In genomic region chr3:177483182-177483967, GRCh38 we compare ENCODE assay signal across 13 cellular contexts.
A peak's percentile ranks its signal among the peaks of the same experiment; 100 is the strongest.
DNase-seq lines count a peak whose midpoint lies in the region; ATAC-seq and TF ChIP-seq lines count a peak whose summit lies in the region.
"Had no signal": no experiment of that assay in that cellular context is flagged by ENCODE, and none has a peak within 500 bp of the region (broad histone marks: within the 10 kb centered on the region; RNA-seq: fewer than 3 reads in every experiment).

No MANE protein-coding gene starts in this region.

- H3K4me1 ChIP-seq in cardiac muscle cell (ENCODE audit: low read depth), result no peaks in the 10 kb centered on the region
- H3K4me1 ChIP-seq in heart right ventricle, result peaks cover 0 to 29% (median 9%) of the 10 kb centered on the region in 9 donors

- ATAC-seq in heart right ventricle, result no peak
- ATAC-seq in GM19455 (IDR thresholded peaks at IDR 0.05; ENCODE audit: unreplicated experiment), result no peak
- ATAC-seq in HG03460 (IDR thresholded peaks at IDR 0.05; ENCODE audit: unreplicated experiment), result no peak
- ATAC-seq in GM18867 (IDR thresholded peaks at IDR 0.05; ENCODE audit: unreplicated experiment), result no peak

- TF ChIP-seq CTCF in cardiac muscle cell (IDR thresholded peaks at IDR 0.05; ENCODE audit: low read depth, low read length) (peak; percentile 18), heart right ventricle (IDR thresholded peaks at IDR 0.05) (peak in 1 of 9 donors; percentile 9), glutamatergic neuron (IDR thresholded peaks at IDR 0.05; ENCODE audit: partially characterized antibody, unreplicated experiment) (peak; percentile 28)

- no peak overlapping the region for H3K4me3 ChIP-seq in cardiac muscle cell
- H3K4me3 ChIP-seq in heart right ventricle, result no peak overlapping the region
- H3K4me3 ChIP-seq: ovary, SJSA1 had no signal

- intact Hi-C loops in heart right ventricle (cut with DNase I), result no loop called here

- no peaks in the 10 kb centered on the region for H3K4me1 Mint-ChIP-seq in glutamatergic neuron (ENCODE audit: low read depth, unreplicated experiment)

- H3K9me3 Mint-ChIP-seq in glutamatergic neuron (ENCODE audit: unreplicated experiment), result no peaks in the 10 kb centered on the region

- H3K27ac Mint-ChIP-seq in glutamatergic neuron (ENCODE audit: unreplicated experiment), result no peak overlapping the region
- H3K27ac Mint-ChIP-seq: B cell; stimulated activated naive B cell treated with anti-CD40 and anti-IgM and Interleukin-4, amounts not matched to agents 10 μg/mL and 1 μg/mL and 100 μg/mL, for 72 hours had no signal

- WGBS in heart right ventricle, 2 donors, result 64 to 66% methylated on average over 4 of the region's 4 CpGs

- H3K27me3 ChIP-seq in cardiac muscle cell (no peaks in the 10 kb centered on the region), heart right ventricle (no peaks in the 10 kb centered on the region)
- H3K27me3 ChIP-seq: ovary, SJSA1 had no signal

- no peak for DNase-seq in cardiac muscle cell (ENCODE audit: low read depth in 1 of 2, low spot score in 1 of 2)
- DNase-seq in heart right ventricle, result no peak
- DNase-seq in SK-MEL-5 (ENCODE audit: low read depth, low spot score), result peak; percentile 89
- no peak for DNase-seq in glutamatergic neuron
- DNase-seq in stimulated activated CD4-positive, alpha-beta T cell treated with anti-CD3 and anti-CD28 coated beads, Interleukin-2, amount 100 ng/mL, for 48 hours, result no peak
- DNase-seq: activated effector memory CD4-positive, alpha-beta T cell treated with anti-CD3 and anti-CD28 coated beads, Interleukin-2, amount 50 U/mL, for 16 hours; ovary; stimulated activated naive B cell treated with anti-CD40 and anti-IgM and Interleukin-4, amounts not matched to agents 10 μg/mL and 1 μg/mL and 100 μg/mL, for 72 hours had no signal

- in situ Hi-C loops in SK-MEL-5 (cut with HindIII; ENCODE audit: low pct_unique_long_range_greater_than_20kb, low sequenced_read_pairs), result no loop called here

- H3K9me3 ChIP-seq in cardiac muscle cell (ENCODE audit: low read depth) (no peaks in the 10 kb centered on the region), heart right ventricle (peaks cover 0 to 15% (median 0%) of the 10 kb centered on the region in 11 donors)
- H3K9me3 ChIP-seq: ovary, SJSA1 had no signal

- H3K36me3 ChIP-seq in cardiac muscle cell (no peaks in the 10 kb centered on the region), heart right ventricle (no peaks in the 10 kb centered on the region)
- H3K36me3 ChIP-seq: ovary, SJSA1 had no signal

- peaks cover 13% of the 10 kb centered on the region for H3K36me3 Mint-ChIP-seq in glutamatergic neuron (ENCODE audit: unreplicated experiment)
- H3K36me3 Mint-ChIP-seq: stimulated activated naive B cell treated with anti-CD40 and anti-IgM and Interleukin-4, amounts not matched to agents 10 μg/mL and 1 μg/mL and 100 μg/mL, for 72 hours had no signal

- H3K4me3 Mint-ChIP-seq in glutamatergic neuron (ENCODE audit: unreplicated experiment), result no peak overlapping the region
- H3K4me3 Mint-ChIP-seq: B cell; stimulated activated naive B cell treated with anti-CD40 and anti-IgM and Interleukin-4, amounts not matched to agents 10 μg/mL and 1 μg/mL and 100 μg/mL, for 72 hours had no signal

- H3K27ac ChIP-seq in cardiac muscle cell (no peak overlapping the region), heart right ventricle (peak overlapping the region in 2 of 10 donors; percentile 30 to 34)
- H3K27ac ChIP-seq: ovary, SJSA1 had no signal

- peaks cover 3% of the 10 kb centered on the region for H3K27me3 Mint-ChIP-seq in glutamatergic neuron (ENCODE audit: unreplicated experiment)
- H3K27me3 Mint-ChIP-seq: B cell; stimulated activated naive B cell treated with anti-CD40 and anti-IgM and Interleukin-4, amounts not matched to agents 10 μg/mL and 1 μg/mL and 100 μg/mL, for 72 hours had no signal
